ENCODE assay signal across 9 cellular contexts in the genomic region with DNA sequence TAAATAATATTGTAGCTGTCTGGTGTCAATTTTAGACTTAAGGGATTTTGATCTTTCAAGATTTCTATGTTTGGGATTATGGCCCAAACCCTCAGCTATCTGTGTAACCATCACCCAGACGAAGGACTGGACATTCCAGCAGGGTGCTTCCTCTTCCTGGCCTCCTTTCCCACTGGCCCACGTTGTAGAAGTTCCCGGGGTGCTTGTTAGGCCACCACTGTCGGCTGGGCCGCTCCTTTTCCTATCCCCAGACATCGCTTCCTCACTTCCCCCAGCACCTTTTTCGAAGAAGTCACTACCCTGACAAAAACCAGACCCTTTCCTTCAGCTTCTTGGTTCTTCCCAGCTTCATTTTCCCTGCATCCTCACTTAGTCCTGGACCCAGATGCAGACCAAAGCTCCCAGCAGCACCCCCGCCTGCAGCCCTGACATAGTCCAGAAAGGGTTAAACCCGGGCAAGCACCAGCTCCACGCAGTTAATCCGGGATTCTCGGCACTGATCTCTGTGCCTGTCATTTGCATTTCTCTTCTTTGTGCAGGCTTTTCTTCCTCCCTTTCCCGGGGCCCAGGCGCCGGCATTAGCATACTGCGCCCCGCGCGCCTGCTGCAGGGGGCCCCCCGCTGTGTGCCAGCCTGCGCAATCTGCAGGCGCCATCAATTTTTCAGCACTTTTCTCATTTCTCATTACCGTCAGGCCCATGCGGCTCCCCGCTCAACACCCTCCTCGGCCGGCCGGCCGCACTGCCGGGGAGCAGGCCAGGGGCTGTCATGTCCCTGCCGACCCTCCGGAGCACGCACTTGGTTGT.
DNase-seq lines count a peak whose midpoint lies in the region; ATAC-seq and TF ChIP-seq lines count a peak whose summit lies in the region.
"Had no signal": no experiment of that assay in that cellular context is flagged by ENCODE, and none has a peak within 500 bp of the region (broad histone marks: within the 10 kb centered on the region; RNA-seq: fewer than 3 reads in every experiment).

No MANE protein-coding gene starts in this region.

- no peaks in the 10 kb centered on the region for H3K23me2 ChIP-seq in H9 (ENCODE audit: insufficient read length, low read depth, low read length, poor library complexity, severe bottlenecking)

- H2BK12ac ChIP-seq in H9 (ENCODE audit: insufficient read length, low read depth, low read length) = no peak overlapping the region

- H2AK5ac ChIP-seq in H9 (ENCODE audit: insufficient read length, low read length) = no peak overlapping the region

- H3K27ac ChIP-seq in H9 (ENCODE audit: insufficient read length, low read depth, low read length) (no peak overlapping the region), SJCRH30 (peak overlapping the region; percentile 44; the same call in 1 of the 2 replicates), hepatocyte (no peak overlapping the region)

- no peak overlapping the region for H3K9ac ChIP-seq in H9 (ENCODE audit: extremely low read depth, insufficient read length, low read length)

- H4K91ac ChIP-seq in H9 (ENCODE audit: insufficient read length, low read depth, low read length) = no peak overlapping the region

- H3K23ac ChIP-seq in H9 (ENCODE audit: insufficient read length, low read depth, low read length) = no peak overlapping the region

- peaks cover 56 to 57% of the 10 kb centered on the region in 2 experiments for H3K4me1 Mint-ChIP-seq in H9

- no peaks in the 10 kb centered on the region for H3K79me1 ChIP-seq in H9 (ENCODE audit: insufficient read depth, low read depth, low read length, poor library complexity, severe bottlenecking)

- H2BK15ac ChIP-seq in H9 (ENCODE audit: low read depth, low read length) = no peak overlapping the region

- H3K9me3 Mint-ChIP-seq in H9 = no peaks in the 10 kb centered on the region
- H3K9me3 Mint-ChIP-seq: activated T-cell treated with anti-CD3 and anti-CD28 coated beads, Interleukin-2, amount 50 U/mL, for 4 hours had no signal

- H3K27me3 ChIP-seq in H9 (ENCODE audit: insufficient read depth, low read length) = no peaks in the 10 kb centered on the region
- no peaks in the 10 kb centered on the region for H3K27me3 ChIP-seq in SJCRH30
- H3K27me3 ChIP-seq in hepatocyte = peaks cover 13% of the 10 kb centered on the region

- H4K20me1 ChIP-seq in H9 (ENCODE audit: control insufficient read depth, insufficient read depth, insufficient read length) (peaks cover 2% of the 10 kb centered on the region), hepatocyte (ENCODE audit: insufficient read depth, poor library complexity, severe bottlenecking) (no peaks in the 10 kb centered on the region)

- H4K8ac ChIP-seq in H9 (replicated peaks; ENCODE audit: insufficient read length, low read depth, low read length) = no peak overlapping the region

- DNase-seq in H9 (peak; percentile 76), SJCRH30 (peak; percentile 19 to 29), hepatocyte (ENCODE audit: low spot score) (peak; percentile 22), putamen (ENCODE audit: low spot score) (peak; percentile 7), pons (ENCODE audit: low spot score) (no peak), COLO668 (lab: John Stamatoyannopoulos, UW; ENCODE audit: unreplicated experiment) (no peak)
- no peak for DNase-seq in stimulated activated CD4-positive, alpha-beta T cell treated with anti-CD3 and anti-CD28 coated beads, Interleukin-12 subunit alpha, Interleukin-12 subunit beta, amount 100 ng/mL, for 4 hours
- DNase-seq: activated T-cell treated with anti-CD3 and anti-CD28 coated beads, Interleukin-2, amount 50 U/mL, for 4 hours had no signal

- H3K4me3 ChIP-seq in SJCRH30 (peak overlapping the region; percentile 48), hepatocyte (no peak overlapping the region)

- H3K4me3 Mint-ChIP-seq in H9 = peak overlapping the region; percentile 36 to 53
- H3K4me3 Mint-ChIP-seq: activated T-cell treated with anti-CD3 and anti-CD28 coated beads, Interleukin-2, amount 50 U/mL, for 4 hours had no signal

- peak overlapping the region; percentile 45; the same call in 1 of the 2 replicates for H3K14ac ChIP-seq in H9 (ENCODE audit: insufficient read depth, low read length)

- no peak overlapping the region for H2BK5ac ChIP-seq in H9 (ENCODE audit: insufficient read length, low read length)

- no peaks in the 10 kb centered on the region; the same call in 1 of the 2 replicates for H3K27me3 Mint-ChIP-seq in H9 (ENCODE audit: low read depth)

- H4K5ac ChIP-seq in H9 (ENCODE audit: insufficient read length, low read depth, low read length) = no peak overlapping the region

- no peak overlapping the region for H2BK20ac ChIP-seq in H9 (ENCODE audit: low read depth, low read length, poor library complexity, severe bottlenecking)

- peak overlapping the region; percentile 84 to 92 (median 87) for H3K27ac Mint-ChIP-seq in H9

- H3K9me2 ChIP-seq in hepatocyte (replicated peaks; ENCODE audit: insufficient read depth) = no peaks in the 10 kb centered on the region

- no peak for ATAC-seq in GM21381 (IDR thresholded peaks at IDR 0.05; ENCODE audit: unreplicated experiment)
- ATAC-seq: activated T-cell treated with anti-CD3 and anti-CD28 coated beads, Interleukin-2, amount 50 U/mL, for 4 hours had no signal

- H3K36me3 ChIP-seq in SJCRH30 (no peaks in the 10 kb centered on the region), hepatocyte (replicated peaks; ENCODE audit: insufficient read depth, low read depth) (no peaks in the 10 kb centered on the region)

- H3K4me1 ChIP-seq in H9 (ENCODE audit: insufficient read depth, low read length) (peaks cover 5% of the 10 kb centered on the region; the same call in 1 of the 2 replicates), SJCRH30 (peaks cover 10% of the 10 kb centered on the region), hepatocyte (ENCODE audit: insufficient read depth) (peaks cover 9% of the 10 kb centered on the region)

- H3K36me3 Mint-ChIP-seq in H9 (ENCODE audit: insufficient read depth in 1 of 3, low read depth in 3 of 3) = no peaks in the 10 kb centered on the region; a peak in 2 of 7 replicates

- H2BK120ac ChIP-seq in H9 (ENCODE audit: low read depth, low read length, poor library complexity, severe bottlenecking) = no peak overlapping the region

- no CpG with 5 or more reads among the region's 33 CpGs for WGBS in H9 (ENCODE audit: extremely low coverage, insufficient read length, low lambda C conversion rate)
- WGBS in hepatocyte (ENCODE audit: low lambda C conversion rate, missing lambda C conversion rate) = 14% methylated on average over 33 of the region's 33 CpGs

- H3K79me2 ChIP-seq in H9 (ENCODE audit: insufficient read depth, low read length) (no peaks in the 10 kb centered on the region), hepatocyte (no peaks in the 10 kb centered on the region)

- peak overlapping the region; percentile 30 for H3K18ac ChIP-seq in H9 (ENCODE audit: insufficient read length, low read depth, low read length)

- no peak for TF ChIP-seq CTCF in H9 (conservative IDR thresholded peaks at IDR 0.05)
- no peak for TF ChIP-seq CTCF in hepatocyte (IDR thresholded peaks at IDR 0.05; ENCODE audit: poor library complexity)

- H3K4ac ChIP-seq in H9 (ENCODE audit: low read depth, low read length) = no peak overlapping the region

- H3K9me3 ChIP-seq in H9 (ENCODE audit: control insufficient read depth, low read depth, low read length) (no peaks in the 10 kb centered on the region), SJCRH30 (replicated peaks) (no peaks in the 10 kb centered on the region), hepatocyte (ENCODE audit: low read depth) (no peaks in the 10 kb centered on the region)

- no peak overlapping the region for H3K56ac ChIP-seq in H9 (ENCODE audit: insufficient read length, low read depth, low read length)

- H3K4me2 ChIP-seq in H9 (ENCODE audit: insufficient read depth, insufficient read length, low read length) (peak overlapping the region; percentile 19), hepatocyte (peak overlapping the region; percentile 83)

- H2AFZ ChIP-seq in H9 (ENCODE audit: low read length) (no peak overlapping the region), hepatocyte (peak overlapping the region; percentile 61)

- no peak overlapping the region for H3T11ph ChIP-seq in H9 (ENCODE audit: low read length)

Comparison
In these comparisons a context has a peak if more than half of its experiments do, and no peak if none do; other contexts are left out.
1. DNase-seq: peak in H9 (single experiment), SJCRH30 (2 of 2), hepatocyte (single experiment) and putamen (single experiment); none in stimulated activated CD4-positive, alpha-beta T cell treated with anti-CD3 and anti-CD28 coated beads, Interleukin-12 subunit alpha, Interleukin-12 subunit beta, amount 100 ng/mL, for 4 hours (single experiment), pons (single experiment) and COLO668 (single experiment).